8 cellular contexts compared by ENCODE assay signal in the genomic region with DNA sequence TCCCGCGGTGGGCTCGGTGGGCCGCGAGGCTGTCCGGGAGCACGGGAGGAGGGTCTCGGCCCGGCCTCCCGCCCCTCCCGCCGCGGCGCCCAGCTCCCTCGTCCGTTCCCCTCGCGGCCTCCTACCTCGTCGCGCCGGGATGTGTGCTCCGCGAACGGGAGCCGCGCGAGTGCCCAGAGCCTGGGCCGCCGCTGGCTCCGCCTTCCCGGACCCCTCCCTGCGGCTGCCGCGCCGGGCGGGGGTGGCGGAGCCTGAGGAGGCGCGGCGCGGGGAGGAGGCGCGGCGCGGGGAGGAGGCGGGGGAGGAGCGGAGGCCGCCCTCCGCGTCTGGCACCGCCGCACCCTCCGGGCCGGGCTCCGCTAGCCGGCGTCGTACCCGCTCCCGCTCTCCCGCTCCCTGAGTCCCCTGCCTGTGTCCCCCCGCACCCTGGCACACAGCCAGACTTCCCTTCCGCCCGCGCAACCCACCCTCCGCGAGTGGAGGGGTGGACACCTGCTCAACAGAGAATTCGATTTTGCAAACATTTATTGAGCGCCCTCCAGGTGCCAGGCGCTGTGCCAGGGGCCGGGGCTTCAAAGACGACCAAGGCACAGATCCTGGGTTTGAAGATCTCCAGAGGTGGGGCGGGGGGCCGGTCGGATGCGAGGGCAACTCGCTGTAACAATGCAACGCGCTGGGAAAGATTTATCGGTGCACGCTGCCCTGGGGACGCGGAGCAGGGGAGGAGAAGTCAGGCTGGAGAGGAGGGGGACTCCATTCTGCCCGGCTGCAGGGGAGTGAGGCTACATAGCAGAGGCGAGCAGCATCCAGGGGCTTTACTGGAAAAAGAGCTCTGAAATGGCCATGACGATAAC. TPM values are rescaled to one million over a fixed set of nuclear protein-coding genes. Genes with fewer than 3 reads are reported as not detected.
A peak's percentile ranks its signal among the peaks of the same experiment; 100 is the strongest.
DNase-seq lines count a peak whose midpoint lies in the region; ATAC-seq, FAIRE-seq and TF ChIP-seq lines count a peak whose summit lies in the region.

A gene with protein sequence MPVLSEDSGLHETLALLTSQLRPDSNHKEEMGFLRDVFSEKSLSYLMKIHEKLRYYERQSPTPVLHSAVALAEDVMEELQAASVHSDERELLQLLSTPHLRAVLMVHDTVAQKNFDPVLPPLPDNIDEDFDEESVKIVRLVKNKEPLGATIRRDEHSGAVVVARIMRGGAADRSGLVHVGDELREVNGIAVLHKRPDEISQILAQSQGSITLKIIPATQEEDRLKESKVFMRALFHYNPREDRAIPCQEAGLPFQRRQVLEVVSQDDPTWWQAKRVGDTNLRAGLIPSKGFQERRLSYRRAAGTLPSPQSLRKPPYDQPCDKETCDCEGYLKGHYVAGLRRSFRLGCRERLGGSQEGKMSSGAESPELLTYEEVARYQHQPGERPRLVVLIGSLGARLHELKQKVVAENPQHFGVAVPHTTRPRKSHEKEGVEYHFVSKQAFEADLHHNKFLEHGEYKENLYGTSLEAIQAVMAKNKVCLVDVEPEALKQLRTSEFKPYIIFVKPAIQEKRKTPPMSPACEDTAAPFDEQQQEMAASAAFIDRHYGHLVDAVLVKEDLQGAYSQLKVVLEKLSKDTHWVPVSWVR (minus strand): TSS at position 171 of the 854 bp plus-strand sequence. CDS start 1,240 bp downstream, outside the sequence.

- TF ChIP-seq CTCF in HL-60 (IDR thresholded peaks at IDR 0.05; ENCODE audit: insufficient read depth, low read length) (no peak), Peyer's patch (IDR thresholded peaks at IDR 0.05) (no peak), nephron progenitor cell (IDR thresholded peaks at IDR 0.05) (no peak), thoracic aorta (IDR thresholded peaks at IDR 0.05) (no peak)

- H3K27me3 ChIP-seq in HL-60 (ENCODE audit: insufficient read depth, poor library complexity, severe bottlenecking) (peaks cover 25% of the 10 kb centered on the region), Peyer's patch (no peaks in the 10 kb centered on the region), thoracic aorta (replicated peaks; ENCODE audit: insufficient read depth) (no peaks in the 10 kb centered on the region)

- H3K4me1 Mint-ChIP-seq in nephron progenitor cell = peaks cover 32% of the 10 kb centered on the region

- peaks cover 25% of the 10 kb centered on the region for H3K36me3 Mint-ChIP-seq in nephron progenitor cell (ENCODE audit: low read depth)

- ATAC-seq in thoracic aorta (ENCODE audit: insufficient number of reproducible peaks, low FRiP score, low read depth) (peak; percentile 77), GM19452 (IDR thresholded peaks at IDR 0.05; ENCODE audit: unreplicated experiment) (no peak)

- peak within 1 kb of the TSS; percentile 54 for H3K4me3 ChIP-seq in HL-60 (replicated peaks; ENCODE audit: insufficient read depth, low read length)
- H3K4me3 ChIP-seq in Peyer's patch = peak within 1 kb of the TSS; percentile 45 to 74 (median 67)
- peak within 1 kb of the TSS; percentile 88 for H3K4me3 ChIP-seq in thoracic aorta

- H3K27ac Mint-ChIP-seq in nephron progenitor cell = peak within 1 kb of the TSS; percentile 83

- H3K4me3 Mint-ChIP-seq in nephron progenitor cell = peak within 1 kb of the TSS; percentile 88

- no peaks in the 10 kb centered on the region for H3K36me3 ChIP-seq in Peyer's patch
- H3K36me3 ChIP-seq in thoracic aorta = peaks cover 16% of the 10 kb centered on the region

- peaks cover 22% of the 10 kb centered on the region for H3K9me3 Mint-ChIP-seq in nephron progenitor cell

- FAIRE-seq in frontal cortex (lab: Jason Lieb, UNC) = no peak

- peaks cover 45% of the 10 kb centered on the region for H3K27me3 Mint-ChIP-seq in nephron progenitor cell (ENCODE audit: low read depth, poor library complexity)

- DNase-seq in AML-193 (lab: John Stamatoyannopoulos, UW) (peak; percentile 55), HL-60 (ENCODE audit: low read depth in 1 of 2, low spot score in 1 of 2) (peak in 1 of 2 experiments; percentile 59), Peyer's patch (peak in 2 of 3 donors; percentile 73 to 85), frontal cortex (ENCODE audit: low spot score in 2 of 2) (peak; percentile 87 to 93), nephron progenitor cell (peak; percentile 79), thoracic aorta (ENCODE audit: low spot score) (no peak)
- DNase-seq in activated naive CD4-positive, alpha-beta T cell treated with anti-CD3 and anti-CD28 coated beads, Interleukin-2, amount 50 U/mL, for 16 hours = peak; percentile 65

- H3K4me1 ChIP-seq in Peyer's patch (peaks cover 0 to 15% (median 8%) of the 10 kb centered on the region in 4 donors), thoracic aorta (ENCODE audit: control insufficient read depth in 1 of 2, low read depth in 2 of 2) (peaks cover 6 to 24% of the 10 kb centered on the region in 2 donors)

- no peak for TF ChIP-seq POLR2A in Peyer's patch (IDR thresholded peaks at IDR 0.05)

- H3K27ac ChIP-seq in HL-60 (replicated peaks) = no peak within 1 kb of the TSS
- peak within 1 kb of the TSS in 2 of 4 donors; percentile 30 to 47 for H3K27ac ChIP-seq in Peyer's patch
- H3K27ac ChIP-seq in thoracic aorta = peak within 1 kb of the TSS in 1 of 2 donors; percentile 64

- H3K9me3 ChIP-seq in Peyer's patch (no peaks in the 10 kb centered on the region), thoracic aorta (no peaks in the 10 kb centered on the region)

RNA-seq across cellular contexts. Expression of the gene that starts here (rescaled TPM):
- total RNA-seq in Peyer's patch (10 to 100 TPM in 2 of 4 donors, 1 to 10 TPM in 2; 1.6 to 16.1 (median 10.5) TPM), frontal cortex (36.7 TPM), thoracic aorta (10 to 100 TPM; 32.8 to 73.8 TPM)
